18 cellular contexts compared by ENCODE assay signal in the genomic region with DNA sequence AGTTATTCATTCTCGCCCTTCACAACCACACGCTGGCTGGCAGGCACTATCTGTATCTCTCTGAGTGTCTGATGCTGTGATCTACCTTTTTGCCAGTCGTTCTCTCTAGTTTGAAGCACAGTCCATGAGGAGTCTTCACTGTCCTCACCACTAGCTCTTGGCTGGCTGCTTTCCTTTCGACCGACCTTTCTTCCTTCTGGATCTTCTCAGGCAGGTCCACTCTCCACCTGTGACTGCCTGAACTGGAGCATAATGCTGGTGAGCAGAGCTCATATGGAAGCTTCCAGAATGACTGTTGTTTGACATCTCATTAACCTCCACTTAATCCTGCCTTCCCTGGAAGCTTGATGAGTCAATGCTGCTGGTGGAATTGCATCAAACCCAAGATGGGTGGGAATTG.
DNase-seq lines count a peak whose midpoint lies in the region; ATAC-seq and TF ChIP-seq lines count a peak whose summit lies in the region.
"Had no signal": no experiment of that assay in that cellular context is flagged by ENCODE, and none has a peak within 500 bp of the region (broad histone marks: within the 10 kb centered on the region; RNA-seq: fewer than 3 reads in every experiment).

No MANE protein-coding gene starts in this region.

- H3K4me3 ChIP-seq in endodermal cell (ENCODE audit: low read length) (no peak overlapping the region), osteoblast (ENCODE audit: insufficient read depth, low read length) (no peak overlapping the region), testis (no peak overlapping the region)

- no peak overlapping the region for H3K27ac Mint-ChIP-seq in activated CD4-positive, alpha-beta memory T cell treated with anti-CD3 and anti-CD28 coated beads, Interleukin-2, amount 10 ng/mL, durations not matched to agents 7 days and 5 days
- no peak overlapping the region for H3K27ac Mint-ChIP-seq in activated CD4-positive, alpha-beta memory T cell treated with anti-CD3 and anti-CD28 coated beads for 36 hours
- no peak overlapping the region for H3K27ac Mint-ChIP-seq in endodermal cell
- H3K27ac Mint-ChIP-seq: CD14-positive monocyte; CD8-positive, alpha-beta T cell; H9 had no signal

- H3K9me3 ChIP-seq in endodermal cell (ENCODE audit: control insufficient read depth, low read length) (no peaks in the 10 kb centered on the region), osteoblast (ENCODE audit: low read depth, low read length) (no peaks in the 10 kb centered on the region), testis (no peaks in the 10 kb centered on the region)

- H3K36me3 Mint-ChIP-seq in activated CD4-positive, alpha-beta memory T cell treated with anti-CD3 and anti-CD28 coated beads, Interleukin-2, amount 10 ng/mL, durations not matched to agents 7 days and 5 days (ENCODE audit: low read depth), result no peaks in the 10 kb centered on the region
- H3K36me3 Mint-ChIP-seq in activated CD4-positive, alpha-beta memory T cell treated with anti-CD3 and anti-CD28 coated beads for 36 hours, result no peaks in the 10 kb centered on the region
- H3K36me3 Mint-ChIP-seq in endodermal cell (ENCODE audit: low read depth), result no peaks in the 10 kb centered on the region
- H3K36me3 Mint-ChIP-seq: CD14-positive monocyte; CD8-positive, alpha-beta T cell had no signal

- TF ChIP-seq CTCF in endodermal cell (conservative IDR thresholded peaks at IDR 0.05) (no peak), osteoblast (IDR thresholded peaks at IDR 0.05; ENCODE audit: extremely low read depth, low read depth, low read length) (no peak), testis (IDR thresholded peaks at IDR 0.05) (no peak)

- H3K9ac ChIP-seq in endodermal cell (ENCODE audit: extremely low read depth, low read length, poor library complexity, severe bottlenecking), result no peak overlapping the region

- no peaks in the 10 kb centered on the region for H4K20me1 ChIP-seq in osteoblast (ENCODE audit: insufficient read depth, low read length)

- H3K79me2 ChIP-seq in osteoblast (ENCODE audit: insufficient read depth, low read length), result no peaks in the 10 kb centered on the region

- no peak overlapping the region for H3K4me2 ChIP-seq in osteoblast (ENCODE audit: insufficient read depth, low read length)

- no peaks in the 10 kb centered on the region for H3K4me1 Mint-ChIP-seq in activated CD4-positive, alpha-beta memory T cell treated with anti-CD3 and anti-CD28 coated beads, Interleukin-2, amount 10 ng/mL, durations not matched to agents 7 days and 5 days
- no peaks in the 10 kb centered on the region for H3K4me1 Mint-ChIP-seq in activated CD4-positive, alpha-beta memory T cell treated with anti-CD3 and anti-CD28 coated beads for 36 hours (ENCODE audit: low read depth)
- no peaks in the 10 kb centered on the region for H3K4me1 Mint-ChIP-seq in endodermal cell
- H3K4me1 Mint-ChIP-seq: CD14-positive monocyte had no signal

- no peak overlapping the region for H3K27ac ChIP-seq in endodermal cell (ENCODE audit: low read depth, low read length)
- no peak overlapping the region for H3K27ac ChIP-seq in osteoblast (ENCODE audit: low read depth, low read length)
- no peak overlapping the region for H3K27ac ChIP-seq in testis
- H3K27ac ChIP-seq: 22Rv1 had no signal

- H3K4me3 Mint-ChIP-seq in activated CD4-positive, alpha-beta memory T cell treated with anti-CD3 and anti-CD28 coated beads, Interleukin-2, amount 10 ng/mL, durations not matched to agents 7 days and 5 days, result no peak overlapping the region
- no peak overlapping the region for H3K4me3 Mint-ChIP-seq in activated CD4-positive, alpha-beta memory T cell treated with anti-CD3 and anti-CD28 coated beads for 36 hours
- H3K4me3 Mint-ChIP-seq in endodermal cell, result no peak overlapping the region
- H3K4me3 Mint-ChIP-seq: CD14-positive monocyte; CD8-positive, alpha-beta T cell; H9 had no signal

- no peak for TF ChIP-seq POLR2A in testis (IDR thresholded peaks at IDR 0.05)

- no peak overlapping the region for H2AFZ ChIP-seq in osteoblast (ENCODE audit: low read length)

- no peaks in the 10 kb centered on the region for H3K36me3 ChIP-seq in endodermal cell (ENCODE audit: control insufficient read depth, insufficient read depth, low read length)
- H3K36me3 ChIP-seq in osteoblast (ENCODE audit: insufficient read depth, low read length), result no peaks in the 10 kb centered on the region
- H3K36me3 ChIP-seq in testis (ENCODE audit: low read depth, missing control alignments), result no peaks in the 10 kb centered on the region

- CTCF ChIA-PET in activated CD4-positive, alpha-beta memory T cell treated with anti-CD3 and anti-CD28 coated beads, Interleukin-2, amount 10 ng/mL, durations not matched to agents 7 days and 5 days (lab: Charles Lee), result no interaction called here
- CTCF ChIA-PET in activated CD4-positive, alpha-beta memory T cell treated with anti-CD3 and anti-CD28 coated beads for 36 hours (lab: Charles Lee), result no interaction called here
- CTCF ChIA-PET in HEK293T (lab: Yijun Ruan, JAX), result no interaction called here

- intact Hi-C loops in activated CD4-positive, alpha-beta memory T cell treated with anti-CD3 and anti-CD28 coated beads for 36 hours (cut with micrococcal nuclease), result no loop called here
- intact Hi-C loops in testis (cut with DNase I; ENCODE audit: low total_unique reads), result no loop called here

- H3K9me3 Mint-ChIP-seq in activated CD4-positive, alpha-beta memory T cell treated with anti-CD3 and anti-CD28 coated beads, Interleukin-2, amount 10 ng/mL, durations not matched to agents 7 days and 5 days, result no peaks in the 10 kb centered on the region
- H3K9me3 Mint-ChIP-seq in activated CD4-positive, alpha-beta memory T cell treated with anti-CD3 and anti-CD28 coated beads for 36 hours, result peaks cover 5% of the 10 kb centered on the region
- peaks cover 2% of the 10 kb centered on the region for H3K9me3 Mint-ChIP-seq in endodermal cell

- DNase-seq in activated CD4-positive, alpha-beta memory T cell treated with anti-CD3 and anti-CD28 coated beads, Interleukin-2, amount 10 ng/mL, durations not matched to agents 7 days and 5 days, result peak; percentile 7
- DNase-seq in activated CD4-positive, alpha-beta memory T cell treated with anti-CD3 and anti-CD28 coated beads for 36 hours, result no peak
- peak; percentile 12 for DNase-seq in endodermal cell
- DNase-seq in osteoblast (ENCODE audit: insufficient read length, low spot score, missing footprints), result peak; percentile 50
- peak; percentile 3 for DNase-seq in testis
- DNase-seq in HEK293T (ENCODE audit: extremely low spot score), result no peak
- DNase-seq in stimulated activated CD4-positive, alpha-beta T cell treated with anti-CD3 and anti-CD28 coated beads, Interleukin-1b, Interleukin-23, amount 100 ng/mL, for 48 hours, result no peak
- DNase-seq: CD8-positive, alpha-beta T cell; COR-L47; DMS153; DMS79 treated with DMSO at 0.1 percent for 48 hours; EL; GOT3; H9 had no signal

- H3K4me1 ChIP-seq in endodermal cell (ENCODE audit: control insufficient read depth, insufficient read depth, low read length), result no peaks in the 10 kb centered on the region
- H3K4me1 ChIP-seq in osteoblast (ENCODE audit: insufficient read depth, low read length), result no peaks in the 10 kb centered on the region
- no peaks in the 10 kb centered on the region for H3K4me1 ChIP-seq in testis

- H3K27me3 Mint-ChIP-seq in activated CD4-positive, alpha-beta memory T cell treated with anti-CD3 and anti-CD28 coated beads, Interleukin-2, amount 10 ng/mL, durations not matched to agents 7 days and 5 days, result peaks cover 42% of the 10 kb centered on the region
- H3K27me3 Mint-ChIP-seq in activated CD4-positive, alpha-beta memory T cell treated with anti-CD3 and anti-CD28 coated beads for 36 hours, result peaks cover 20% of the 10 kb centered on the region
- H3K27me3 Mint-ChIP-seq in endodermal cell (ENCODE audit: insufficient read depth), result peaks cover 6% of the 10 kb centered on the region

- H3K27me3 ChIP-seq in endodermal cell (ENCODE audit: control insufficient read depth, insufficient read depth, low read length, poor library complexity, severe bottlenecking) (peaks cover 4% of the 10 kb centered on the region), osteoblast (ENCODE audit: insufficient read depth, low read length) (no peaks in the 10 kb centered on the region), testis (no peaks in the 10 kb centered on the region)

- 92 to 95% methylated on average over 5 of the region's 5 CpGs for WGBS in endodermal cell (ENCODE audit: insufficient coverage in 1 of 2, insufficient read length in 1 of 2), 2 experiments
- WGBS in testis, 2 donors, result 92 to 93% methylated on average over 5 of the region's 5 CpGs

- POLR2A ChIA-PET in activated CD4-positive, alpha-beta memory T cell treated with anti-CD3 and anti-CD28 coated beads, Interleukin-2, amount 10 ng/mL, durations not matched to agents 7 days and 5 days (lab: Charles Lee), result no interaction called here
- POLR2A ChIA-PET in activated CD4-positive, alpha-beta memory T cell treated with anti-CD3 and anti-CD28 coated beads for 36 hours (lab: Charles Lee), result no interaction called here
- POLR2A ChIA-PET in HEK293T (lab: Yijun Ruan, JAX), result no interaction called here

- no peak for ATAC-seq in HG03108 (IDR thresholded peaks at IDR 0.05; ENCODE audit: unreplicated experiment)
- ATAC-seq: CD8-positive, alpha-beta T cell; HepG2 had no signal

TF ChIP-seq in HEK293T, 16 proteins besides CTCF, POLR2A, EP300 and RAD21 (continues in another document):
- TF ChIP-seq FOXM1 (IDR thresholded peaks at IDR 0.05; ENCODE audit: borderline replicate concordance), result no peak
- no peak for TF ChIP-seq TARDBP (IDR thresholded peaks at IDR 0.05)
- no peak for TF ChIP-seq ELF4 (IDR thresholded peaks at IDR 0.05)
- TF ChIP-seq FOXK2 (IDR thresholded peaks at IDR 0.05), result no peak
- no peak for TF ChIP-seq L3MBTL2 (conservative IDR thresholded peaks at IDR 0.05)
- no peak for TF ChIP-seq ARNT (IDR thresholded peaks at IDR 0.05)
- TF ChIP-seq BHLHE40 (IDR thresholded peaks at IDR 0.05; ENCODE audit: borderline replicate concordance), result no peak
- no peak for TF ChIP-seq NFRKB (IDR thresholded peaks at IDR 0.05)
- no peak for TF ChIP-seq CTBP1 (IDR thresholded peaks at IDR 0.05; ENCODE audit: borderline replicate concordance)
- TF ChIP-seq SUZ12 (IDR thresholded peaks at IDR 0.05), result no peak
- no peak for TF ChIP-seq FOXA1 (IDR thresholded peaks at IDR 0.05)
- TF ChIP-seq PKNOX1 (IDR thresholded peaks at IDR 0.05), result no peak
- no peak for TF ChIP-seq ZNF384 (IDR thresholded peaks at IDR 0.05)
- TF ChIP-seq SP1 (IDR thresholded peaks at IDR 0.05), result no peak
- TF ChIP-seq HDGF (IDR thresholded peaks at IDR 0.05; ENCODE audit: borderline replicate concordance), result no peak

Comparison
In these comparisons a context has a peak if more than half of its experiments do, and no peak if none do; other contexts are left out.
1. DNase-seq: peak in activated CD4-positive, alpha-beta memory T cell treated with anti-CD3 and anti-CD28 coated beads, Interleukin-2, amount 10 ng/mL, durations not matched to agents 7 days and 5 days (single experiment), endodermal cell (single experiment), osteoblast (single experiment) and testis (single experiment); none in activated CD4-positive, alpha-beta memory T cell treated with anti-CD3 and anti-CD28 coated beads for 36 hours (single experiment), HEK293T (single experiment) and stimulated activated CD4-positive, alpha-beta T cell treated with anti-CD3 and anti-CD28 coated beads, Interleukin-1b, Interleukin-23, amount 100 ng/mL, for 48 hours (single experiment).